In the genomic region with DNA sequence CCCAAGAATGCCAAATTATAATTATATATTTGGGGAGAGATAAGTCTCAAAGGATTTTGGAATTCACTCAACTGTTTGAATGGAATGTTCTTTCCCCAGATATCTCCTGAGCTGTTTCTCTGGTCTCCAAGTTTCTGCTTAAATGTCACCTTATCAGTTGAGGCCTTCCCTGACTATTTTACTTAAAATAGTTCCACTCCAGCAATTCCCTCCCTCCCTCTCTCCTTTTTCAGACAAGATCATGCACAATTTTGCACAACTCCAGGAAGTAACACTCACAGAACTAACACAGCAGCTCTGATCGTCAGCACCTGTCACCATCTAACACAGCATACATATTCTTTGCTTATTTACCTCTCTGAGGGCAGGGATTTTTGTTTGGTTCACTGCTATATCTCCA, we compare ENCODE assay signal across 9 cellular contexts. TPM values are rescaled to one million over a fixed set of nuclear protein-coding genes. Genes with fewer than 3 reads are reported as not detected.
DNase-seq lines count a peak whose midpoint lies in the region; ATAC-seq, FAIRE-seq and TF ChIP-seq lines count a peak whose summit lies in the region.
"Had no signal": no experiment of that assay in that cellular context is flagged by ENCODE, and none has a peak within 500 bp of the region (broad histone marks: within the 10 kb centered on the region; RNA-seq: fewer than 3 reads in every experiment).

No MANE protein-coding gene starts in this region.

- POLR2A ChIA-PET in A549 (lab: Yijun Ruan, JAX) = interaction anchor here (3.2 to 4.5 kb wide), 2 partner anchors 11 to 13 kb away, joined by 14 to 21 read pairs; a partner anchor contains a TSS

- WGBS in A549 (ENCODE audit: missing lambda C conversion rate) = no CpG with 5 or more reads among the region's 1 CpG
- WGBS in GM23248 (ENCODE audit: low coverage in 1 of 2, low lambda C conversion rate in 2 of 2, missing lambda C conversion rate in 2 of 2), 2 experiments = 0% methylated on average over 1 of the region's 1 CpG

- intact Hi-C loops in lower lobe of right lung (cut with DNase I) = loop anchor here (10.0 kb wide), 2 partner anchors 58 to 318 kb away; no protein-coding TSS in a partner anchor

- CTCF ChIA-PET in A549 (lab: Yijun Ruan, JAX) = interaction anchor here (1.2 to 2.7 kb wide), 3 partner anchors 11 to 751 kb away, joined by 3 to 11 read pairs (median 7); no protein-coding TSS in a partner anchor

- peaks cover 98% of the 10 kb centered on the region for H3K79me2 ChIP-seq in GM23248 (ENCODE audit: insufficient read depth)

- H3K27ac ChIP-seq in A549 = peak overlapping the region; percentile 65 to 85; a peak in 4 of 6 replicates
- no peak overlapping the region for H3K27ac ChIP-seq in GM23248
- peak overlapping the region; percentile 40 for H3K27ac ChIP-seq in lower lobe of right lung
- H3K27ac ChIP-seq: prostate gland had no signal

- no peak overlapping the region for H3K9ac ChIP-seq in GM23248

- DNase-seq in A549 (ENCODE audit: low read depth in 1 of 2, low spot score in 1 of 2) (no peak), GM23248 (no peak), lower lobe of right lung (no peak), NCI-H2081 treated with DMSO at 0.1 percent for 48 hours (lab: John Stamatoyannopoulos, UW) (no peak)
- no peak for DNase-seq in activated naive CD8-positive, alpha-beta T cell treated with anti-CD3 and anti-CD28 coated beads for 36 hours

- no peak for TF ChIP-seq EP300 in A549 (IDR thresholded peaks at IDR 0.05)

- H3K4me1 Mint-ChIP-seq in activated naive CD8-positive, alpha-beta T cell treated with anti-CD3 and anti-CD28 coated beads for 36 hours = peaks cover 90% of the 10 kb centered on the region

- H3K4me2 ChIP-seq in A549 (peak overlapping the region; percentile 90), GM23248 (ENCODE audit: unreplicated experiment) (peak overlapping the region; percentile 34)

- H3K9me3 ChIP-seq in A549 = no peaks in the 10 kb centered on the region
- no peaks in the 10 kb centered on the region for H3K9me3 ChIP-seq in GM23248 (ENCODE audit: low read depth)
- no peaks in the 10 kb centered on the region for H3K9me3 ChIP-seq in lower lobe of right lung
- H3K9me3 ChIP-seq: prostate gland had no signal

- no peak for TF ChIP-seq POLR2A in A549 (IDR thresholded peaks at IDR 0.05; ENCODE audit: low read length)

- H4K20me1 ChIP-seq in GM23248 (ENCODE audit: insufficient read depth) = no peaks in the 10 kb centered on the region

- no peaks in the 10 kb centered on the region for H3K9me2 ChIP-seq in GM23248 (ENCODE audit: insufficient read depth)

- in situ Hi-C loops in GM23248 (cut with MboI) = loop anchor here (10.0 to 25.0 kb wide), 2 partner anchors 318 to 546 kb away; no protein-coding TSS in a partner anchor

- H3K27ac Mint-ChIP-seq in activated naive CD8-positive, alpha-beta T cell treated with anti-CD3 and anti-CD28 coated beads for 36 hours = peak overlapping the region; percentile 96

- TF ChIP-seq RAD21 in A549 (conservative IDR thresholded peaks at IDR 0.05 in 1 of 2, IDR thresholded peaks at IDR 0.05 in 1 of 2) = no peak

- ATAC-seq in A549 (peak in 1 of 2 experiments; percentile 9; a peak in 2 of 6 replicates), lower lobe of right lung (peak; percentile 37 to 42), HG02870 (IDR thresholded peaks at IDR 0.05; ENCODE audit: unreplicated experiment) (no peak), GM21576 (IDR thresholded peaks at IDR 0.05; ENCODE audit: unreplicated experiment) (no peak), HG03196 (IDR thresholded peaks at IDR 0.05; ENCODE audit: unreplicated experiment) (no peak)

- no peak overlapping the region for H2AFZ ChIP-seq in GM23248

- peaks cover 63% of the 10 kb centered on the region for H3K36me3 Mint-ChIP-seq in activated naive CD8-positive, alpha-beta T cell treated with anti-CD3 and anti-CD28 coated beads for 36 hours

- H3K27me3 ChIP-seq in GM23248 (replicated peaks; ENCODE audit: insufficient read depth) (no peaks in the 10 kb centered on the region), lower lobe of right lung (ENCODE audit: low read depth) (no peaks in the 10 kb centered on the region)

- H3K27me3 Mint-ChIP-seq in activated naive CD8-positive, alpha-beta T cell treated with anti-CD3 and anti-CD28 coated beads for 36 hours = no peaks in the 10 kb centered on the region

- peak overlapping the region; percentile 35 for H3K4me3 Mint-ChIP-seq in activated naive CD8-positive, alpha-beta T cell treated with anti-CD3 and anti-CD28 coated beads for 36 hours

- no peak for TF ChIP-seq CTCF in A549 (IDR thresholded peaks at IDR 0.05)
- no peak for TF ChIP-seq CTCF in lower lobe of right lung (IDR thresholded peaks at IDR 0.05)

- H3K4me3 ChIP-seq in A549 (no peak overlapping the region), GM23248 (no peak overlapping the region), lower lobe of right lung (peak overlapping the region; percentile 10)
- H3K4me3 ChIP-seq: prostate gland had no signal

- FAIRE-seq in A549 (lab: Jason Lieb, UNC) = no peak

- H3K4me1 ChIP-seq in A549 = peaks cover 69% of the 10 kb centered on the region
- H3K4me1 ChIP-seq in GM23248 (ENCODE audit: insufficient read depth) = peaks cover 57% of the 10 kb centered on the region
- H3K4me1 ChIP-seq in lower lobe of right lung = peaks cover 78% of the 10 kb centered on the region

- peaks cover 42% of the 10 kb centered on the region for H3F3A ChIP-seq in GM23248 (ENCODE audit: insufficient read depth)

- H3K9me3 Mint-ChIP-seq in activated naive CD8-positive, alpha-beta T cell treated with anti-CD3 and anti-CD28 coated beads for 36 hours = peaks cover 5% of the 10 kb centered on the region

- H3K36me3 ChIP-seq in GM23248 (ENCODE audit: low read depth) (no peaks in the 10 kb centered on the region), lower lobe of right lung (no peaks in the 10 kb centered on the region)
- H3K36me3 ChIP-seq: prostate gland had no signal

TF ChIP-seq in A549, 52 proteins besides CTCF, POLR2A, EP300 and RAD21:
- TF ChIP-seq RNF2 (IDR thresholded peaks at IDR 0.05; ENCODE audit: borderline replicate concordance, low read depth) (no peak), HOXB13 (CRISPR knock-in tag; IDR thresholded peaks at IDR 0.05; ENCODE audit: low read depth) (no peak), ZFP36 (IDR thresholded peaks at IDR 0.05; ENCODE audit: borderline replicate concordance, partially characterized antibody) (no peak)

RNA-seq across cellular contexts. Expression of a gene that starts 12.5 kb away (rescaled TPM):
- 138 and 215 TPM in 2 replicates for polyA plus RNA-seq in A549 (2011; rRNA removed)
- 40.4 and 47.2 TPM in 2 replicates for polyA plus RNA-seq in A549 (2012; cell fraction: cytosol; rRNA removed)
- 10.9 and 12.1 TPM in 2 replicates for polyA plus RNA-seq in A549 (2012; cell fraction: nucleus; rRNA removed)
- polyA plus RNA-seq in A549 (2017; fragmentation: RNase III; extraction: RNeasy Plus Mini Kit Qiagen cat#74134 plus additional on column Dnase treatment) = 21.0 to 30.6 TPM (median 29.4 TPM) in 3 replicates
- 228 and 293 TPM in 2 replicates for polyA minus RNA-seq in A549 (2011; rRNA and poly(A)+ RNA removed)
- total RNA-seq in GM23248 (2014; rRNA removed; shearing (Covaris generic)) = 13.9 and 14.4 TPM in 2 replicates
- 58.9 and 62.2 TPM in 2 replicates for polyA plus RNA-seq in GM23248 (2016; fragmentation: Nextera tagmentation; extraction: Ambion mirVana)
- 100 to 1,000 TPM; 147 to 153 TPM for total RNA-seq in activated naive CD8-positive, alpha-beta T cell treated with anti-CD3 and anti-CD28 coated beads for 36 hours
- 159 TPM for total RNA-seq in lower lobe of right lung

Comparison
In these comparisons a context has a peak if more than half of its experiments do, and no peak if none do; other contexts are left out.
1. ATAC-seq: peak in lower lobe of right lung (2 of 2); none in HG02870 (single experiment), GM21576 (single experiment) and HG03196 (single experiment).